ENCODE assay signal across 21 cellular contexts in genomic region chr5:72093824-72094223, GRCh38. TPM values are rescaled to one million over a fixed set of nuclear protein-coding genes. Genes with fewer than 3 reads are reported as not detected.
A peak's percentile ranks its signal among the peaks of the same experiment; 100 is the strongest.
DNase-seq lines count a peak whose midpoint lies in the region; ATAC-seq and TF ChIP-seq lines count a peak whose summit lies in the region.
"Had no signal": no experiment of that assay in that cellular context is flagged by ENCODE, and none has a peak within 500 bp of the region (broad histone marks: within the 10 kb centered on the region; RNA-seq: fewer than 3 reads in every experiment).

No MANE protein-coding gene starts in this region.

- ATAC-seq in GM19452 (IDR thresholded peaks at IDR 0.05; ENCODE audit: unreplicated experiment) (peak; percentile 66), HG02763 (IDR thresholded peaks at IDR 0.05; ENCODE audit: unreplicated experiment) (peak; percentile 67)
- peak; percentile 67 for ATAC-seq in activated T-helper 17 cell treated with anti-CD3 and anti-CD28 coated beads, Interleukin-2, amount 50 U/mL, for 72 hours (replicated peaks)
- ATAC-seq: left lung, upper lobe of right lung had no signal

- H3K36me3 Mint-ChIP-seq in activated T-helper 17 cell treated with anti-CD3 and anti-CD28 coated beads, Interleukin-2, amount 50 U/mL, for 72 hours (ENCODE audit: low read depth): no peaks in the 10 kb centered on the region

- H3K27me3 Mint-ChIP-seq in activated T-helper 17 cell treated with anti-CD3 and anti-CD28 coated beads, Interleukin-2, amount 50 U/mL, for 72 hours: peaks cover 25% of the 10 kb centered on the region

- no peaks in the 10 kb centered on the region for H3K4me1 Mint-ChIP-seq in activated T-helper 17 cell treated with anti-CD3 and anti-CD28 coated beads, Interleukin-2, amount 50 U/mL, for 72 hours

- no peak overlapping the region for H3K4me3 ChIP-seq in GM12865 (ENCODE audit: low read depth, low read length)
- H3K4me3 ChIP-seq: left lung, right atrium auricular region, upper lobe of right lung had no signal

- peak; percentile 10 for DNase-seq in GM12865 (ENCODE audit: low read depth)
- no peak for DNase-seq in middle frontal gyrus (ENCODE audit: extremely low spot score, low spot score)
- no peak for DNase-seq in NK-92 treated with Interleukin-12 subunit alpha and Interleukin-12 subunit beta, amount 100 ng/mL, for 24 hours (lab: John Stamatoyannopoulos, UW)
- DNase-seq in NCI-H2107 treated with DMSO at 0.1 percent for 48 hours (lab: John Stamatoyannopoulos, UW; ENCODE audit: unreplicated experiment): no peak
- DNase-seq: activated CD4-positive, CD25-positive, alpha-beta regulatory T cell treated with anti-CD3 and anti-CD28 coated beads, Interleukin-2, amount 50 U/mL, for 72 hours; activated naive CD4-positive, alpha-beta T cell treated with anti-CD3 and anti-CD28 coated beads for 36 hours; amygdala; C1 segment of cervical spinal cord; COR-L47; effector CD8-positive, alpha-beta T cell; left lung; NCI-H146; NCI-H2107; stimulated activated CD4-positive, alpha-beta T cell treated with anti-CD3 and anti-CD28 coated beads, Interleukin-2, amount 100 ng/mL, for 48 hours; substantia nigra; T-helper 2 cell; upper lobe of right lung had no signal

- TF ChIP-seq CTCF in GM12865 (IDR thresholded peaks at IDR 0.05; ENCODE audit: insufficient read depth, low read depth, low read length, missing control alignments): no peak

- no peak overlapping the region for H3K4me3 Mint-ChIP-seq in activated T-helper 17 cell treated with anti-CD3 and anti-CD28 coated beads, Interleukin-2, amount 50 U/mL, for 72 hours
- H3K4me3 Mint-ChIP-seq: activated naive CD4-positive, alpha-beta T cell treated with anti-CD3 and anti-CD28 coated beads for 36 hours had no signal

- no peak overlapping the region for H3K27ac Mint-ChIP-seq in activated T-helper 17 cell treated with anti-CD3 and anti-CD28 coated beads, Interleukin-2, amount 50 U/mL, for 72 hours
- H3K27ac Mint-ChIP-seq: activated naive CD4-positive, alpha-beta T cell treated with anti-CD3 and anti-CD28 coated beads for 36 hours had no signal

- H3K9me3 Mint-ChIP-seq in activated T-helper 17 cell treated with anti-CD3 and anti-CD28 coated beads, Interleukin-2, amount 50 U/mL, for 72 hours: no peaks in the 10 kb centered on the region
- H3K9me3 Mint-ChIP-seq: activated naive CD4-positive, alpha-beta T cell treated with anti-CD3 and anti-CD28 coated beads for 36 hours had no signal

RNA-seq across cellular contexts. Expression of gene MAP1B, which starts 13.5 kb away (rescaled TPM):
- total RNA-seq in activated T-helper 17 cell treated with anti-CD3 and anti-CD28 coated beads, Interleukin-2, amount 50 U/mL, for 72 hours: under 1 TPM; 0.04 to 0.11 TPM
